ENCODE assay signal across 8 cellular contexts in the genomic region with DNA sequence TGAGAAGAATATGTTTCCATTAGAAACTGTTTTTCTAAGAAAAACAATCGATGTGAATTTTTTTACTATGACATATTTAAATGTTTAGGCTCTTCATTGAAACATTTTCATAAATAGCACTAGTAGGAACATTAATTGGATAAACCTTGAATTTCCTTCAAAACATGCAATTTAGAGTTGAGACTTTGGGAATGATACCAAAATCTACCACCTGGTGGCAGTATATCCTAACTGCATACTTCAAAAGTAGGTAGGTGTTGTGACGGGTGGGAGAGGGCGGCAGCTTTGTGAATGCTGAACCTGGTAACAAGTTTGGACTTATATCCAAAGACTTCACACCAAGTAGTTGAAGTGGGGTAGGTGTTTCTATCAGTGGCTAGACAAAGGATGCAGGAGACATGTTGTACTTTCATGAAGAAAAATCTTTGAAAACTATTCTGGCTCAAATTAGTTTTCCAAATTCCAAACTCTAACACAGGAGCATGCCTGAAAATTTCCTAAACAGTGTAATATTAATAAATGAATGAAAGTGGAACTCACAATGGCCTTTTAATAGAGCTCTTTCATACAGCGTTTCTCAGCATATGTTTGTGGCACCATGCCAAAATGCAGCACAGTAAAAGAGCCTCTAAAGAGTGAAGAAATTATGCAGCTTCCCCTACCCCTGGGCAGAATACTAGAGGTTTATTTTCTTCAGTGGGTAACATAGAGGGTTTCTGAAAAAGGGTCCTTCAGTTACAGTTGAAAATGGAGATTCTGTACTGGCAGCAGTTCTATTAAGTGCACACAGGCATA.
DNase-seq lines count a peak whose midpoint lies in the region; ATAC-seq and TF ChIP-seq lines count a peak whose summit lies in the region.

No MANE protein-coding gene starts in this region.

- H3F3A ChIP-seq in Loucy (ENCODE audit: low read depth) (no peaks in the 10 kb centered on the region), SU-DHL-6 (ENCODE audit: insufficient read depth) (no peaks in the 10 kb centered on the region)

- H3K9me3 Mint-ChIP-seq in H9: peaks cover 14 to 17% of the 10 kb centered on the region in 2 experiments

- peaks cover 6 to 14% (median 7%) of the 10 kb centered on the region in 3 experiments; a peak in 5 of 7 replicates for H3K36me3 Mint-ChIP-seq in H9 (ENCODE audit: insufficient read depth in 1 of 3, low read depth in 3 of 3)

- H3K9me2 ChIP-seq in Loucy (replicated peaks; ENCODE audit: low read depth, low read length) (no peaks in the 10 kb centered on the region), SU-DHL-6 (replicated peaks; ENCODE audit: insufficient read depth, low read length) (no peaks in the 10 kb centered on the region)

- no peaks in the 10 kb centered on the region for H3K23me2 ChIP-seq in H9 (ENCODE audit: insufficient read length, low read depth, low read length, poor library complexity, severe bottlenecking)

- H3K9ac ChIP-seq in H9 (ENCODE audit: extremely low read depth, insufficient read length, low read length): no peak overlapping the region
- H3K9ac ChIP-seq in Loucy (ENCODE audit: low read depth, low read length, poor library complexity, severe bottlenecking): no peak overlapping the region
- no peak overlapping the region for H3K9ac ChIP-seq in SU-DHL-6 (ENCODE audit: low read length)
- no peak overlapping the region for H3K9ac ChIP-seq in mesenchymal stem cell (ENCODE audit: low read length)

- H2BK120ac ChIP-seq in H9 (ENCODE audit: low read depth, low read length, poor library complexity, severe bottlenecking) (no peak overlapping the region), mesenchymal stem cell (ENCODE audit: low read depth, low read length) (no peak overlapping the region)

- peak; percentile 46 for ATAC-seq in Right ventricle myocardium superior (ENCODE audit: poor library complexity)
- no peak for ATAC-seq in left ventricle myocardium superior

- no peak overlapping the region for H3T11ph ChIP-seq in H9 (ENCODE audit: low read length)

- H4K20me1 ChIP-seq in H9 (ENCODE audit: control insufficient read depth, insufficient read depth, insufficient read length) (no peaks in the 10 kb centered on the region), Loucy (ENCODE audit: insufficient read depth, low read length, poor library complexity, severe bottlenecking) (no peaks in the 10 kb centered on the region), SU-DHL-6 (ENCODE audit: low read depth, low read length) (no peaks in the 10 kb centered on the region)

- TF ChIP-seq POLR2A in tibial nerve (IDR thresholded peaks at IDR 0.05): no peak

- no peak overlapping the region for H4K91ac ChIP-seq in H9 (ENCODE audit: insufficient read length, low read depth, low read length)
- H4K91ac ChIP-seq in mesenchymal stem cell (ENCODE audit: low read length): no peak overlapping the region

- peaks cover 2% of the 10 kb centered on the region in 2 experiments; a peak in 3 of 4 replicates for H3K4me1 Mint-ChIP-seq in H9

- H2BK15ac ChIP-seq in H9 (ENCODE audit: low read depth, low read length): no peak overlapping the region
- no peak overlapping the region for H2BK15ac ChIP-seq in mesenchymal stem cell (ENCODE audit: low read depth, poor library complexity, severe bottlenecking)

- H3K79me1 ChIP-seq in H9 (ENCODE audit: insufficient read depth, low read depth, low read length, poor library complexity, severe bottlenecking): no peaks in the 10 kb centered on the region
- H3K79me1 ChIP-seq in mesenchymal stem cell (replicated peaks; ENCODE audit: low read length, poor library complexity, severe bottlenecking): no peaks in the 10 kb centered on the region

- no peak overlapping the region for H3K4me2 ChIP-seq in H9 (ENCODE audit: insufficient read depth, insufficient read length, low read length)
- no peak overlapping the region for H3K4me2 ChIP-seq in Loucy (ENCODE audit: low read depth, low read length, poor library complexity, severe bottlenecking)
- H3K4me2 ChIP-seq in SU-DHL-6 (ENCODE audit: low read depth, low read length, poor library complexity, severe bottlenecking): no peak overlapping the region
- H3K4me2 ChIP-seq in mesenchymal stem cell (ENCODE audit: low read length, poor library complexity, severe bottlenecking): no peak overlapping the region

- no CpG with 5 or more reads among the region's 4 CpGs for WGBS in H9 (ENCODE audit: extremely low coverage, insufficient read length, low lambda C conversion rate)
- 50% methylated on average over 1 of the region's 4 CpGs for whole genome bisulfite sequencing in mesenchymal stem cell
- 2 to 3% methylated on average over 4 of the region's 4 CpGs for WGBS in tibial nerve, 2 donors

- no peak overlapping the region for H3K4ac ChIP-seq in H9 (ENCODE audit: low read depth, low read length)
- H3K4ac ChIP-seq in mesenchymal stem cell (ENCODE audit: low read depth in 1 of 2, low read length in 2 of 2): no peak overlapping the region

- no peak overlapping the region for H2AK5ac ChIP-seq in H9 (ENCODE audit: insufficient read length, low read length)
- no peak overlapping the region for H2AK5ac ChIP-seq in mesenchymal stem cell (ENCODE audit: low read length, severe bottlenecking)

- intact Hi-C loops in Right ventricle myocardium superior (cut with DNase I): loop anchor here (10.0 kb wide), 1 partner anchor 1058 kb away; no protein-coding TSS in a partner anchor
- intact Hi-C loops in left ventricle myocardium superior (cut with micrococcal nuclease): no loop called here

- no peak overlapping the region for H3K23ac ChIP-seq in H9 (ENCODE audit: insufficient read length, low read depth, low read length)
- no peak overlapping the region for H3K23ac ChIP-seq in mesenchymal stem cell (ENCODE audit: low read length in 2 of 2)

- H4K8ac ChIP-seq in H9 (replicated peaks; ENCODE audit: insufficient read length, low read depth, low read length) (no peak overlapping the region), mesenchymal stem cell (ENCODE audit: low read length) (no peak overlapping the region)

- H3K18ac ChIP-seq in H9 (ENCODE audit: insufficient read length, low read depth, low read length) (no peak overlapping the region), mesenchymal stem cell (ENCODE audit: low read depth in 1 of 2, low read length in 2 of 2) (no peak overlapping the region)

- no peaks in the 10 kb centered on the region for H3K27me3 Mint-ChIP-seq in H9 (ENCODE audit: low read depth)

- H2BK5ac ChIP-seq in H9 (ENCODE audit: insufficient read length, low read length): no peak overlapping the region
- H2BK5ac ChIP-seq in mesenchymal stem cell (ENCODE audit: low read depth, low read length, poor library complexity, severe bottlenecking): no peak overlapping the region

- no peak overlapping the region for H2BK12ac ChIP-seq in H9 (ENCODE audit: insufficient read length, low read depth, low read length)
- H2BK12ac ChIP-seq in mesenchymal stem cell (ENCODE audit: low read length in 2 of 2): no peak overlapping the region

- H4K5ac ChIP-seq in H9 (ENCODE audit: insufficient read length, low read depth, low read length): no peak overlapping the region

- no peak overlapping the region for H3K4me3 Mint-ChIP-seq in H9

- H3K27ac ChIP-seq in H9 (ENCODE audit: insufficient read length, low read depth, low read length): no peak overlapping the region
- H3K27ac ChIP-seq in SU-DHL-6 (ENCODE audit: low read depth, low read length): no peak overlapping the region
- no peak overlapping the region for H3K27ac ChIP-seq in mesenchymal stem cell (ENCODE audit: low read length, poor library complexity, severe bottlenecking)
- H3K27ac ChIP-seq in tibial nerve: no peak overlapping the region

- no peaks in the 10 kb centered on the region for H3K36me3 ChIP-seq in Loucy (ENCODE audit: insufficient read depth, low read length)
- H3K36me3 ChIP-seq in SU-DHL-6 (ENCODE audit: low read length): no peaks in the 10 kb centered on the region
- H3K36me3 ChIP-seq in mesenchymal stem cell (ENCODE audit: control insufficient read depth in 1 of 2, insufficient read depth in 2 of 2, low read depth in 1 of 2, low read length in 2 of 2): no peaks in the 10 kb centered on the region
- no peaks in the 10 kb centered on the region for H3K36me3 ChIP-seq in tibial nerve

- DNase-seq in Right ventricle myocardium superior (peak; percentile 42), left ventricle myocardium superior (no peak), H9 (peak; percentile 45), dermis blood vessel endothelial cell (peak; percentile 68), mesenchymal stem cell (peak; percentile 23), tibial nerve (ENCODE audit: low spot score in 2 of 2) (peak in 1 of 2 donors; percentile 67)

- H2BK20ac ChIP-seq in H9 (ENCODE audit: low read depth, low read length, poor library complexity, severe bottlenecking): no peak overlapping the region

- TF ChIP-seq CTCF in H9 (conservative IDR thresholded peaks at IDR 0.05) (peak; percentile 85), Loucy (conservative IDR thresholded peaks at IDR 0.05; ENCODE audit: low read length) (peak; percentile 90), SU-DHL-6 (IDR thresholded peaks at IDR 0.05; ENCODE audit: insufficient read depth, low read length, poor library complexity, severe bottlenecking) (peak; percentile 60), tibial nerve (IDR thresholded peaks at IDR 0.05) (peak; percentile 51 to 73 (median 53))

- H3K27me3 ChIP-seq in H9 (ENCODE audit: insufficient read depth, low read length): no peaks in the 10 kb centered on the region
- no peaks in the 10 kb centered on the region for H3K27me3 ChIP-seq in Loucy (ENCODE audit: insufficient read depth, low read length, poor library complexity, severe bottlenecking)
- H3K27me3 ChIP-seq in SU-DHL-6 (ENCODE audit: low read length): no peaks in the 10 kb centered on the region
- H3K27me3 ChIP-seq in mesenchymal stem cell (ENCODE audit: control insufficient read depth in 1 of 2, insufficient read depth in 1 of 2, low read length in 2 of 2): no peaks in the 10 kb centered on the region
- H3K27me3 ChIP-seq in tibial nerve: no peaks in the 10 kb centered on the region

- no peak overlapping the region for H3K27ac Mint-ChIP-seq in H9

- TF ChIP-seq EP300 in tibial nerve (IDR thresholded peaks at IDR 0.05): no peak

- H3K56ac ChIP-seq in H9 (ENCODE audit: insufficient read length, low read depth, low read length): no peak overlapping the region

- H3K4me1 ChIP-seq in H9 (ENCODE audit: insufficient read depth, low read length) (no peaks in the 10 kb centered on the region), Loucy (ENCODE audit: insufficient read depth, low read length, poor library complexity, severe bottlenecking) (no peaks in the 10 kb centered on the region), mesenchymal stem cell (ENCODE audit: control insufficient read depth, insufficient read depth, low read depth, low read length) (no peaks in the 10 kb centered on the region), tibial nerve (peaks cover 0 to 5% (median 0%) of the 10 kb centered on the region in 4 donors)

- peaks cover 9% of the 10 kb centered on the region for H3K9me3 ChIP-seq in H9 (ENCODE audit: control insufficient read depth, low read depth, low read length)
- no peaks in the 10 kb centered on the region for H3K9me3 ChIP-seq in Loucy (ENCODE audit: insufficient read depth, low read depth, low read length)
- H3K9me3 ChIP-seq in SU-DHL-6 (ENCODE audit: insufficient read depth, low read length): no peaks in the 10 kb centered on the region; the same call in 1 of the 2 replicates
- H3K9me3 ChIP-seq in mesenchymal stem cell (ENCODE audit: control insufficient read depth, low read length): peaks cover 8% of the 10 kb centered on the region
- H3K9me3 ChIP-seq in tibial nerve: no peaks in the 10 kb centered on the region

- no peak overlapping the region for H3K14ac ChIP-seq in H9 (ENCODE audit: insufficient read depth, low read length)
- H3K14ac ChIP-seq in mesenchymal stem cell (ENCODE audit: low read length in 2 of 2): no peak overlapping the region

- peak overlapping the region; percentile 62 for H2AFZ ChIP-seq in H9 (ENCODE audit: low read length)
- H2AFZ ChIP-seq in Loucy (ENCODE audit: low read length): no peak overlapping the region
- no peak overlapping the region for H2AFZ ChIP-seq in SU-DHL-6 (ENCODE audit: low read depth, low read length, severe bottlenecking)
- no peak overlapping the region for H2AFZ ChIP-seq in mesenchymal stem cell (ENCODE audit: low read depth, low read length)

- H3K4me3 ChIP-seq in Loucy (ENCODE audit: low read length, poor library complexity, severe bottlenecking): no peak overlapping the region
- no peak overlapping the region for H3K4me3 ChIP-seq in SU-DHL-6 (ENCODE audit: insufficient read depth, low read length, poor library complexity, severe bottlenecking)
- H3K4me3 ChIP-seq in mesenchymal stem cell (ENCODE audit: insufficient read depth in 1 of 2, low read depth in 1 of 2, low read length in 2 of 2): no peak overlapping the region
- H3K4me3 ChIP-seq in tibial nerve: no peak overlapping the region

- H3K79me2 ChIP-seq in H9 (ENCODE audit: insufficient read depth, low read length) (no peaks in the 10 kb centered on the region), Loucy (ENCODE audit: insufficient read depth, low read length) (no peaks in the 10 kb centered on the region), SU-DHL-6 (ENCODE audit: insufficient read depth, low read length) (no peaks in the 10 kb centered on the region)
